In the genomic region with DNA sequence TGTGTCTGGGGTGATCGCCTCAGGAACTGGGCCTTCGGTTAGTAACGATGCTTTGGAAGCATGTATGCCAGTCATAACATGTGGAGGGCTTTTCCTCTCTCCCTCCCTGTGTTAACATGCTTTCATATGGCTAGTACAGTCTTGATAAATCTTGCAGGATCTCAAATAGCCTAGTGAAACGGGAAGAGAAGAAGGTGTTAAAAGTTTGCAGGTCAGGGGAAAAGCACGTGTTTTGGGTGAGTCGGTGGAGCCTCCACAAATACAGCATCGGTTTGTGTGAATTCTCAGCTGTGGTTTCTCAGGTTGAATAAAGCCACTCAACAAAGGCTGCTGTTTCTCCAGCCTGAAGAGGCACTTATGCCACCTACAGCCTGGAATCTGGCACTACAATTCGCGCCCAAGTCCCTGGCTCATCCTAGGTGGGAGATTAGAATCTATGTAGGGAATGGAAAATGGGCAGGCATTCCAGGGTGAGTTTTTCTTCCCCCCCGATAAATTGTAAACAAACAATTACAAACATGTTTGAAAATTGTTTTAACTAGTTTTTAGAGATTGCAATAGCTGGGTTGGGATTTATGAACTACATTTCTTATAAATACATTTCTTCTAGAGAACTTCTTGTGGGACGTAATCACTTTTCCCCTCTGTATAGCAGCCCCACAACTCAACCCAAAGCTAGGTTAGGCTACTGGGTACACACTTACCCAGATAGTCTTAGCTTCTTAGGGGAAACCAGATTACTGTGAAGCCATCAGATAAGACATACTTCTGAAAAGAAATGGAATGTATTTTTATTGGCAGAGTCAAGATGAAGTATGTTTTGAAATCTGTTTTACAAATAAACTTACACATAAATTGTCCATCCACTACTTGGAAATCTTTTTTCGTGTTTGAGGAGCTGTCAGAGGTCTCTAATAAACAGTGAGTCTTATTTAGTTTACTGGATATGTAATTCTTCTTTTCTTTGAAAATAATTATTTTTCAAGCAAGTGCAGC, we compare ENCODE assay signal across 8 cellular contexts. TPM values are rescaled to one million over a fixed set of nuclear protein-coding genes. Genes with fewer than 3 reads are reported as not detected.
DNase-seq lines count a peak whose midpoint lies in the region; ATAC-seq and TF ChIP-seq lines count a peak whose summit lies in the region.

No MANE protein-coding gene starts in this region.

- 0 out of 2 replicates have a peak overlapping the region, but pooled peaks have one; percentile 6 for H3K27ac ChIP-seq in SK-N-MC
- no peak overlapping the region for H3K27ac ChIP-seq in gastrocnemius medialis

- no peaks in the 10 kb centered on the region for H3K4me1 ChIP-seq in gastrocnemius medialis

- H3K36me3 ChIP-seq in H7 (replicated peaks; ENCODE audit: control insufficient read depth, insufficient read depth, low read length) = no peaks in the 10 kb centered on the region
- H3K36me3 ChIP-seq in SK-N-MC (ENCODE audit: insufficient read depth, low read length) = no peaks in the 10 kb centered on the region
- no peaks in the 10 kb centered on the region for H3K36me3 ChIP-seq in gastrocnemius medialis

- no peak overlapping the region for H3K9ac ChIP-seq in SK-N-MC (ENCODE audit: insufficient read length)

- peak; percentile 32 to 72 (median 49) for TF ChIP-seq CTCF in gastrocnemius medialis (IDR thresholded peaks at IDR 0.05 in 4 of 5, conservative IDR thresholded peaks at IDR 0.05 in 1 of 5)

- intact Hi-C loops in activated CD4-positive, alpha-beta T cell treated with anti-CD3 and anti-CD28 coated beads for 36 hours (cut with DNase I, micrococcal nuclease) = loop anchor here (1.0 to 5.0 kb wide), 6 partner anchors 17 to 1097 kb away; no protein-coding TSS in a partner anchor
- intact Hi-C loops in gastrocnemius medialis (cut with DNase I; ENCODE audit: low total_unique reads) = no loop called here

- peak; percentile 75 for DNase-seq in activated CD4-positive, alpha-beta T cell treated with anti-CD3 and anti-CD28 coated beads for 36 hours
- DNase-seq in activated CD4-positive, alpha-beta T cell treated with anti-CD3 and anti-CD28 coated beads for 1 hour = no peak
- DNase-seq in H7 (peak; percentile 93), LHCN-M2 (ENCODE audit: low read depth) (peak; percentile 69), SK-N-MC (ENCODE audit: low read depth, low spot score) (no peak), astrocyte of the hippocampus (ENCODE audit: low read depth, low spot score) (peak; percentile 88), hepatic stellate cell (ENCODE audit: low spot score) (peak; percentile 89), gastrocnemius medialis (peak in 1 of 2 donors; percentile 28)

- H3K4me3 Mint-ChIP-seq in activated CD4-positive, alpha-beta T cell treated with anti-CD3 and anti-CD28 coated beads for 36 hours = no peak overlapping the region

- H3K9me3 ChIP-seq in SK-N-MC (ENCODE audit: low read depth, low read length) (no peaks in the 10 kb centered on the region), gastrocnemius medialis (no peaks in the 10 kb centered on the region)

- POLR2A ChIA-PET in activated CD4-positive, alpha-beta T cell treated with anti-CD3 and anti-CD28 coated beads for 36 hours (lab: Charles Lee) = interaction anchor here (2.7 kb wide), 1 partner anchor 17 kb away, joined by 8 read pairs; a partner anchor contains a TSS

- CTCF ChIA-PET in activated CD4-positive, alpha-beta T cell treated with anti-CD3 and anti-CD28 coated beads for 36 hours (lab: Charles Lee) = interaction anchor here (0.8 to 3.4 kb wide), 16 partner anchors 8 to 157 kb away, joined by 3 to 33 read pairs (median 4); a partner anchor contains a TSS

- peaks cover 7% of the 10 kb centered on the region for H3K4me1 Mint-ChIP-seq in activated CD4-positive, alpha-beta T cell treated with anti-CD3 and anti-CD28 coated beads for 36 hours

- H3K4me3 ChIP-seq in H7 (ENCODE audit: insufficient read depth, low read depth, low read length) = no peak overlapping the region
- no peak overlapping the region for H3K4me3 ChIP-seq in SK-N-MC
- no peak overlapping the region for H3K4me3 ChIP-seq in gastrocnemius medialis

- H3K36me3 Mint-ChIP-seq in activated CD4-positive, alpha-beta T cell treated with anti-CD3 and anti-CD28 coated beads for 36 hours (ENCODE audit: low read depth) = no peaks in the 10 kb centered on the region

- peak; percentile 97 for ATAC-seq in activated CD4-positive, alpha-beta T cell treated with anti-CD3 and anti-CD28 coated beads for 36 hours
- ATAC-seq in gastrocnemius medialis = peak; percentile 70 to 78

- H3K9me3 Mint-ChIP-seq in activated CD4-positive, alpha-beta T cell treated with anti-CD3 and anti-CD28 coated beads for 36 hours (ENCODE audit: low read depth) = no peaks in the 10 kb centered on the region

- no peak overlapping the region for H3K27ac Mint-ChIP-seq in activated CD4-positive, alpha-beta T cell treated with anti-CD3 and anti-CD28 coated beads for 36 hours

- H3K27me3 ChIP-seq in H7 (ENCODE audit: control insufficient read depth, insufficient read depth, low read length) (no peaks in the 10 kb centered on the region), gastrocnemius medialis (no peaks in the 10 kb centered on the region)

- peaks cover 18% of the 10 kb centered on the region for H3K27me3 Mint-ChIP-seq in activated CD4-positive, alpha-beta T cell treated with anti-CD3 and anti-CD28 coated beads for 36 hours

- no peak for TF ChIP-seq POLR2A in gastrocnemius medialis (IDR thresholded peaks at IDR 0.05)

- in situ Hi-C loops in gastrocnemius medialis (cut with MboI; ENCODE audit: low sequenced_read_pairs in 4 of 4) = no loop called here

RNA-seq across cellular contexts. Expression of a gene that starts 8.3 kb away (rescaled TPM):
- total RNA-seq in activated CD4-positive, alpha-beta T cell treated with anti-CD3 and anti-CD28 coated beads for 36 hours = 100 to 1,000 TPM; 117 to 123 TPM
- total RNA-seq in H7 (2014; rRNA removed; shearing (Covaris generic)) = 151 and 161 TPM in 2 replicates
- total RNA-seq in LHCN-M2 (2014; rRNA removed) = 133 and 163 TPM in 2 replicates
- polyA plus RNA-seq in LHCN-M2 (2012) = 104 TPM
- 10 to 100 TPM; 41.0 to 68.0 (median 50.1) TPM for total RNA-seq in gastrocnemius medialis

RNA-seq across cellular contexts. Expression of a gene that starts 17.3 kb away (rescaled TPM):
- total RNA-seq in activated CD4-positive, alpha-beta T cell treated with anti-CD3 and anti-CD28 coated beads for 36 hours = 1 to 10 TPM; 4.0 to 5.4 TPM
- total RNA-seq in H7 (2014; rRNA removed; shearing (Covaris generic)) = 0.42 and 2.3 TPM in 2 replicates
- total RNA-seq in LHCN-M2 (2014; rRNA removed) (0.96 and 0.98 TPM in 2 replicates), gastrocnemius medialis (1 to 10 TPM in 3 of 4 donors, under 1 TPM in 1; 0.55 to 2.5 (median 1.3) TPM)
- polyA plus RNA-seq in LHCN-M2 (2012) = 4.5 TPM

Comparison
In these comparisons a context has a peak if more than half of its experiments do, and no peak if none do; other contexts are left out.
1. DNase-seq: peak in activated CD4-positive, alpha-beta T cell treated with anti-CD3 and anti-CD28 coated beads for 36 hours (single experiment), H7 (single experiment), LHCN-M2 (single experiment), astrocyte of the hippocampus (single experiment) and hepatic stellate cell (single experiment); none in activated CD4-positive, alpha-beta T cell treated with anti-CD3 and anti-CD28 coated beads for 1 hour (single experiment) and SK-N-MC (single experiment).